ENCODE assay signal across 33 cellular contexts in genomic region chr2:176117823-176118376, GRCh38. TPM values are rescaled to one million over a fixed set of nuclear protein-coding genes. Genes with fewer than 3 reads are reported as not detected.
DNase-seq lines count a peak whose midpoint lies in the region; ATAC-seq and TF ChIP-seq lines count a peak whose summit lies in the region.
"Had no signal": no experiment of that assay in that cellular context is flagged by ENCODE, and none has a peak within 500 bp of the region (broad histone marks: within the 10 kb centered on the region; RNA-seq: fewer than 3 reads in every experiment).

No MANE protein-coding gene starts in this region.

- peaks cover 0 to 3% (median 2%) of the 10 kb centered on the region in 3 donors for H3K4me1 Mint-ChIP-seq in IgD-negative memory B cell
- H3K4me1 Mint-ChIP-seq in neural crest cell: no peaks in the 10 kb centered on the region

- no peak overlapping the region for H2AFZ ChIP-seq in ACC112 (ENCODE audit: low read length, unreplicated experiment)

- H3K4me3 Mint-ChIP-seq in IgD-negative memory B cell (peak overlapping the region in 3 of 4 donors; percentile 27 to 42 (median 39)), neural crest cell (peak overlapping the region; percentile 20)
- H3K4me3 Mint-ChIP-seq: activated CD4-positive, alpha-beta memory T cell treated with anti-CD3 and anti-CD28 coated beads, Interleukin-2, amount 10 ng/mL, durations not matched to agents 7 days and 5 days; activated naive CD8-positive, alpha-beta T cell had no signal

- peak overlapping the region; percentile 6; the same call in 1 of the 2 replicates for H3K4me3 ChIP-seq in ACC112 (ENCODE audit: low read depth, low read length)
- H3K4me3 ChIP-seq in epithelial cell of proximal tubule (ENCODE audit: low read depth, low read length): peak overlapping the region; percentile 49
- H3K4me3 ChIP-seq: esophagus muscularis mucosa, gastroesophageal sphincter, left ventricle myocardium inferior, pancreas, SJSA1 had no signal

- H3K27ac Mint-ChIP-seq in IgD-negative memory B cell (peak overlapping the region in 2 of 3 donors; percentile 56 to 93), neural crest cell (ENCODE audit: unreplicated experiment) (no peak overlapping the region)
- H3K27ac Mint-ChIP-seq: activated naive CD8-positive, alpha-beta T cell had no signal

- ATAC-seq in HG03520 (IDR thresholded peaks at IDR 0.05; ENCODE audit: unreplicated experiment): no peak
- ATAC-seq in GM19328 (IDR thresholded peaks at IDR 0.05; ENCODE audit: unreplicated experiment): no peak
- ATAC-seq: gastroesophageal sphincter, HCT116, pancreas, T-cell had no signal

- TF ChIP-seq CTCF in epithelial cell of proximal tubule (conservative IDR thresholded peaks at IDR 0.05; ENCODE audit: low read depth, low read length) (no peak), neural crest cell (conservative IDR thresholded peaks at IDR 0.05) (no peak)

- peaks cover 2 to 6% (median 4%) of the 10 kb centered on the region in 3 donors for H3K9me3 Mint-ChIP-seq in IgD-negative memory B cell
- peaks cover 7% of the 10 kb centered on the region for H3K9me3 Mint-ChIP-seq in neural crest cell
- H3K9me3 Mint-ChIP-seq: activated CD4-positive, alpha-beta memory T cell treated with anti-CD3 and anti-CD28 coated beads, Interleukin-2, amount 10 ng/mL, durations not matched to agents 7 days and 5 days had no signal

- no peaks in the 10 kb centered on the region for H3K79me2 ChIP-seq in ACC112 (ENCODE audit: control insufficient read depth, insufficient read depth, low read length, unreplicated experiment)

- DNase-seq in epithelial cell of proximal tubule (ENCODE audit: low read depth) (no peak), neural crest cell (ENCODE audit: low read depth, low spot score) (no peak), NCI-H510A (lab: John Stamatoyannopoulos, UW) (no peak), NCI-H526 (lab: John Stamatoyannopoulos, UW) (no peak)
- DNase-seq: activated CD4-positive, alpha-beta memory T cell treated with anti-CD3 and anti-CD28 coated beads, Interleukin-2, amount 10 ng/mL, durations not matched to agents 7 days and 5 days; activated CD4-positive, alpha-beta T cell treated with anti-CD3 and anti-CD28 coated beads for 1 hour; activated CD8-positive, alpha-beta memory T cell treated with anti-CD3 and anti-CD28 coated beads, Interleukin-2, amount 50 U/mL, for 48 hours; anterior cingulate cortex; C1 segment of cervical spinal cord; COR-L47; effector memory CD4-positive, alpha-beta T cell; hypothalamus; Kasumi-1; left ventricle myocardium inferior; naive B cell; NCI-H1694; NCI-H2171 treated with DMSO at 0.1 percent for 48 hours; NCI-H524 treated with DMSO at 0.1 percent for 48 hours; pancreas; retina; small intestine; stimulated activated CD4-positive, alpha-beta T cell treated with anti-CD3 and anti-CD28 coated beads, Interleukin-1b, Interleukin-23, amount 100 ng/mL, for 48 hours; T-cell; trophoblast cell had no signal

- H3K27me3 Mint-ChIP-seq in IgD-negative memory B cell: peaks cover 62% of the 10 kb centered on the region
- peaks cover 96% of the 10 kb centered on the region for H3K27me3 Mint-ChIP-seq in neural crest cell (ENCODE audit: low read depth)

- no peaks in the 10 kb centered on the region for H3K4me1 ChIP-seq in ACC112 (ENCODE audit: control insufficient read depth, insufficient read depth, low read length, unreplicated experiment)

- H3K27ac ChIP-seq in ACC112 (ENCODE audit: low read depth, low read length): no peak overlapping the region
- H3K27ac ChIP-seq: esophagus muscularis mucosa, gastroesophageal sphincter, left ventricle myocardium inferior, pancreas, SJSA1 had no signal

- H3K36me3 Mint-ChIP-seq in IgD-negative memory B cell (peaks cover 3% of the 10 kb centered on the region), neural crest cell (ENCODE audit: low read depth) (peaks cover 7% of the 10 kb centered on the region)

- H3K36me3 ChIP-seq in ACC112 (ENCODE audit: insufficient read depth, low read length): no peaks in the 10 kb centered on the region
- H3K36me3 ChIP-seq: esophagus muscularis mucosa, gastroesophageal sphincter, left ventricle myocardium inferior, pancreas, SJSA1 had no signal

- H3K27me3 ChIP-seq in ACC112 (ENCODE audit: insufficient read depth, low read length): peaks cover 93% of the 10 kb centered on the region

RNA-seq across cellular contexts. Expression of gene HOXD10, which starts 1.3 kb away (rescaled TPM):
- polyA plus RNA-seq in IgD-negative memory B cell: not detected
- total RNA-seq in epithelial cell of proximal tubule (14.3 and 18.8 TPM in 2 replicates), neural crest cell (not detected in 2 replicates)
- total RNA-seq: activated CD4-positive, alpha-beta memory T cell treated with anti-CD3 and anti-CD28 coated beads, Interleukin-2, amount 10 ng/mL, durations not matched to agents 7 days and 5 days; left ventricle myocardium inferior; pancreas; SJSA1; T-cell had no signal
- polyA plus RNA-seq: pancreas had no signal

RNA-seq across cellular contexts. Expression of gene HOXD9, which starts 4.6 kb away (rescaled TPM):
- polyA plus RNA-seq in IgD-negative memory B cell: not detected
- total RNA-seq in epithelial cell of proximal tubule (9.8 and 11.5 TPM in 2 replicates), neural crest cell (not detected in 2 replicates)
- total RNA-seq: activated CD4-positive, alpha-beta memory T cell treated with anti-CD3 and anti-CD28 coated beads, Interleukin-2, amount 10 ng/mL, durations not matched to agents 7 days and 5 days had no signal

RNA-seq across cellular contexts. Expression of gene HOXD11, which starts 10.8 kb away (rescaled TPM):
- polyA plus RNA-seq in IgD-negative memory B cell: not detected
- 17.5 and 25.1 TPM in 2 replicates for total RNA-seq in epithelial cell of proximal tubule
- total RNA-seq in neural crest cell: not detected in 2 replicates
- total RNA-seq: activated CD4-positive, alpha-beta memory T cell treated with anti-CD3 and anti-CD28 coated beads, Interleukin-2, amount 10 ng/mL, durations not matched to agents 7 days and 5 days; esophagus muscularis mucosa; gastroesophageal sphincter; left ventricle myocardium inferior; pancreas; SJSA1; T-cell had no signal
- polyA plus RNA-seq: pancreas, small intestine had no signal

RNA-seq across cellular contexts. Expression of gene HOXD8, which starts 11.6 kb away (rescaled TPM):
- not detected for polyA plus RNA-seq in IgD-negative memory B cell
- total RNA-seq in epithelial cell of proximal tubule (18.0 and 26.5 TPM in 2 replicates), neural crest cell (not detected in 2 replicates)
- total RNA-seq: activated CD4-positive, alpha-beta memory T cell treated with anti-CD3 and anti-CD28 coated beads, Interleukin-2, amount 10 ng/mL, durations not matched to agents 7 days and 5 days; T-cell had no signal

RNA-seq across cellular contexts. Expression of gene HOXD12, which starts 18.3 kb away (rescaled TPM):
- polyA plus RNA-seq in IgD-negative memory B cell: not detected
- not detected in 2 replicates for total RNA-seq in epithelial cell of proximal tubule
- total RNA-seq in neural crest cell: not detected in 2 replicates
- total RNA-seq: activated CD4-positive, alpha-beta memory T cell treated with anti-CD3 and anti-CD28 coated beads, Interleukin-2, amount 10 ng/mL, durations not matched to agents 7 days and 5 days; esophagus muscularis mucosa; gastroesophageal sphincter; left ventricle myocardium inferior; pancreas; T-cell had no signal
- polyA plus RNA-seq: pancreas, small intestine had no signal

Comparison
In these comparisons a context has a peak if more than half of its experiments do, and no peak if none do; other contexts are left out.
1. RNA of gene HOXD10, which starts 1.3 kb away (total RNA-seq): 14.3 to 18.8 TPM in epithelial cell of proximal tubule; not detected in neural crest cell; every median in the first group is over 10 times any median in the second.
2. RNA of gene HOXD9, which starts 4.6 kb away (total RNA-seq): 9.8 to 11.5 TPM in epithelial cell of proximal tubule; not detected in neural crest cell; every median in the first group is over 10 times any median in the second.
3. RNA of gene HOXD11, which starts 10.8 kb away (total RNA-seq): 17.5 to 25.1 TPM in epithelial cell of proximal tubule; not detected in neural crest cell; every median in the first group is over 10 times any median in the second.